Comparison of ENCODE assay signal across 1 cellular context in genomic region chr17:47883589-47884426, GRCh38.
TF ChIP-seq lines count a peak whose summit lies in the region.

No MANE protein-coding gene starts in this region.

TF ChIP-seq in HEK293, 187 proteins besides CTCF, POLR2A, EP300 and RAD21 (continued from another document and continues in another):
- TF ChIP-seq GFI1B (tag by site-specific recombination; IDR thresholded peaks at IDR 0.05) (no peak; the same call in 1 of the 2 replicates), ZBTB17 (tag by site-specific recombination; IDR thresholded peaks at IDR 0.05) (peak; percentile 48), TRIM28 (IDR thresholded peaks at IDR 0.05; ENCODE audit: borderline replicate concordance, low read length) (no peak), ZNF488 (tag by site-specific recombination; IDR thresholded peaks at IDR 0.05) (no peak), ZNF707 (tag by site-specific recombination; IDR thresholded peaks at IDR 0.05) (no peak), ZNF341 (tag by site-specific recombination; IDR thresholded peaks at IDR 0.05; ENCODE audit: low read depth) (no peak), REST (tag by site-specific recombination; IDR thresholded peaks at IDR 0.05) (no peak), ZNF776 (tag by site-specific recombination; IDR thresholded peaks at IDR 0.05; ENCODE audit: borderline replicate concordance) (no peak), ZFHX2 (tag by site-specific recombination; conservative IDR thresholded peaks at IDR 0.05) (peak; percentile 96), IKZF3 (tag by site-specific recombination; IDR thresholded peaks at IDR 0.05) (peak; percentile 53; the same call in 1 of the 2 replicates), ZNF837 (tag by site-specific recombination; IDR thresholded peaks at IDR 0.05) (no peak), ZNF792 (tag by site-specific recombination; IDR thresholded peaks at IDR 0.05) (no peak), MEIS1 (CRISPR knock-in tag; IDR thresholded peaks at IDR 0.05; ENCODE audit: borderline replicate concordance) (no peak), KLF7 (tag by site-specific recombination; IDR thresholded peaks at IDR 0.05; ENCODE audit: borderline replicate concordance) (no peak), SP3 (tag by site-specific recombination; IDR thresholded peaks at IDR 0.05) (no peak), ZNF10 (tag by site-specific recombination; IDR thresholded peaks at IDR 0.05) (no peak), ZNF76 (tag by site-specific recombination; IDR thresholded peaks at IDR 0.05; ENCODE audit: borderline replicate concordance, low read depth) (no peak), ZNF398 (tag by site-specific recombination; IDR thresholded peaks at IDR 0.05) (0 out of 2 replicates have a peak, but pooled peaks have one; percentile 19), FEZF1 (tag by site-specific recombination; IDR thresholded peaks at IDR 0.05) (no peak; the same call in 1 of the 2 replicates), ZNF629 (tag by site-specific recombination; IDR thresholded peaks at IDR 0.05) (no peak; the same call in 1 of the 2 replicates), INSM2 (tag by site-specific recombination; IDR thresholded peaks at IDR 0.05) (no peak), ZBTB6 (tag by site-specific recombination; IDR thresholded peaks at IDR 0.05) (no peak), ZBTB20 (tag by site-specific recombination; IDR thresholded peaks at IDR 0.05) (no peak), ZNF274 (IDR thresholded peaks at IDR 0.05; ENCODE audit: low read length) (no peak), ZNF274 (tag by site-specific recombination; IDR thresholded peaks at IDR 0.05; ENCODE audit: borderline replicate concordance) (no peak), PRDM10 (tag by site-specific recombination; IDR thresholded peaks at IDR 0.05) (no peak), ZNF449 (tag by site-specific recombination; IDR thresholded peaks at IDR 0.05) (peak; percentile 89), GLIS1 (tag by site-specific recombination; IDR thresholded peaks at IDR 0.05) (peak; percentile 100), ZFP3 (tag by site-specific recombination; IDR thresholded peaks at IDR 0.05; ENCODE audit: low read depth) (no peak), ZNF362 (tag by site-specific recombination; IDR thresholded peaks at IDR 0.05) (no peak), GLIS2 (tag by site-specific recombination; IDR thresholded peaks at IDR 0.05) (peak; percentile 29; the same call in 1 of the 2 replicates), PATZ1 (tag by site-specific recombination; IDR thresholded peaks at IDR 0.05) (0 out of 2 replicates have a peak, but pooled peaks have one; percentile 25), ZNF211 (tag by site-specific recombination; IDR thresholded peaks at IDR 0.05; ENCODE audit: low read depth) (no peak), PRDM4 (tag by site-specific recombination; IDR thresholded peaks at IDR 0.05) (0 out of 2 replicates have a peak, but pooled peaks have one; percentile 29)
